8 cellular contexts compared by ENCODE assay signal in genomic region chr15:69924531-69924930, GRCh38.
"Had no signal": no experiment of that assay in that cellular context is flagged by ENCODE, and none has a peak within 500 bp of the region (broad histone marks: within the 10 kb centered on the region; RNA-seq: fewer than 3 reads in every experiment).

No MANE protein-coding gene starts in this region.

- H3K4me1 ChIP-seq: HAP-1 had no signal

- H3K27ac Mint-ChIP-seq: HFFc6, IgD-negative memory B cell had no signal

- H3K36me3 ChIP-seq: HAP-1 had no signal

- H3K27me3 Mint-ChIP-seq: IgD-negative memory B cell had no signal

- H3K4me3 ChIP-seq: GM23248, HAP-1 had no signal

- ATAC-seq: HepG2 had no signal

- H2AFZ ChIP-seq: GM23248 had no signal

- H3K27ac ChIP-seq: GM23248, HL-60 had no signal

- H3K4me3 Mint-ChIP-seq: HFFc6, IgD-negative memory B cell had no signal

- DNase-seq: GM23248, GOT3, H7, HFFc6 had no signal

- H3K9ac ChIP-seq: GM23248 had no signal

- FAIRE-seq: HepG2 had no signal
